1 cellular context compared by ENCODE assay signal in genomic region chr7:118219157-118219512, GRCh38.
TF ChIP-seq lines count a peak whose summit lies in the region.

No MANE protein-coding gene starts in this region.

TF ChIP-seq in K562, 482 proteins besides CTCF, POLR2A, EP300 and RAD21 (continued from another document):
- 0 out of 2 replicates have a peak, but pooled peaks have one; percentile 41 for TF ChIP-seq ZNF589 (CRISPR knock-in tag; IDR thresholded peaks at IDR 0.05; ENCODE audit: low read depth)
- no peak for TF ChIP-seq ZSCAN29 (IDR thresholded peaks at IDR 0.05)
- TF ChIP-seq, protein P1, sequence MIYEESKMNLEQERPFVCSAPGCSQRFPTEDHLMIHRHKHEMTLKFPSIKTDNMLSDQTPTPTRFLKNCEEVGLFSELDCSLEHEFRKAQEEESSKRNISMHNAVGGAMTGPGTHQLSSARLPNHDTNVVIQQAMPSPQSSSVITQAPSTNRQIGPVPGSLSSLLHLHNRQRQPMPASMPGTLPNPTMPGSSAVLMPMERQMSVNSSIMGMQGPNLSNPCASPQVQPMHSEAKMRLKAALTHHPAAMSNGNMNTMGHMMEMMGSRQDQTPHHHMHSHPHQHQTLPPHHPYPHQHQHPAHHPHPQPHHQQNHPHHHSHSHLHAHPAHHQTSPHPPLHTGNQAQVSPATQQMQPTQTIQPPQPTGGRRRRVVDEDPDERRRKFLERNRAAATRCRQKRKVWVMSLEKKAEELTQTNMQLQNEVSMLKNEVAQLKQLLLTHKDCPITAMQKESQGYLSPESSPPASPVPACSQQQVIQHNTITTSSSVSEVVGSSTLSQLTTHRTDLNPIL (CRISPR knock-in tag; IDR thresholded peaks at IDR 0.05), result 0 out of 2 replicates have a peak, but pooled peaks have one; percentile 7
- TF ChIP-seq, protein P2, sequence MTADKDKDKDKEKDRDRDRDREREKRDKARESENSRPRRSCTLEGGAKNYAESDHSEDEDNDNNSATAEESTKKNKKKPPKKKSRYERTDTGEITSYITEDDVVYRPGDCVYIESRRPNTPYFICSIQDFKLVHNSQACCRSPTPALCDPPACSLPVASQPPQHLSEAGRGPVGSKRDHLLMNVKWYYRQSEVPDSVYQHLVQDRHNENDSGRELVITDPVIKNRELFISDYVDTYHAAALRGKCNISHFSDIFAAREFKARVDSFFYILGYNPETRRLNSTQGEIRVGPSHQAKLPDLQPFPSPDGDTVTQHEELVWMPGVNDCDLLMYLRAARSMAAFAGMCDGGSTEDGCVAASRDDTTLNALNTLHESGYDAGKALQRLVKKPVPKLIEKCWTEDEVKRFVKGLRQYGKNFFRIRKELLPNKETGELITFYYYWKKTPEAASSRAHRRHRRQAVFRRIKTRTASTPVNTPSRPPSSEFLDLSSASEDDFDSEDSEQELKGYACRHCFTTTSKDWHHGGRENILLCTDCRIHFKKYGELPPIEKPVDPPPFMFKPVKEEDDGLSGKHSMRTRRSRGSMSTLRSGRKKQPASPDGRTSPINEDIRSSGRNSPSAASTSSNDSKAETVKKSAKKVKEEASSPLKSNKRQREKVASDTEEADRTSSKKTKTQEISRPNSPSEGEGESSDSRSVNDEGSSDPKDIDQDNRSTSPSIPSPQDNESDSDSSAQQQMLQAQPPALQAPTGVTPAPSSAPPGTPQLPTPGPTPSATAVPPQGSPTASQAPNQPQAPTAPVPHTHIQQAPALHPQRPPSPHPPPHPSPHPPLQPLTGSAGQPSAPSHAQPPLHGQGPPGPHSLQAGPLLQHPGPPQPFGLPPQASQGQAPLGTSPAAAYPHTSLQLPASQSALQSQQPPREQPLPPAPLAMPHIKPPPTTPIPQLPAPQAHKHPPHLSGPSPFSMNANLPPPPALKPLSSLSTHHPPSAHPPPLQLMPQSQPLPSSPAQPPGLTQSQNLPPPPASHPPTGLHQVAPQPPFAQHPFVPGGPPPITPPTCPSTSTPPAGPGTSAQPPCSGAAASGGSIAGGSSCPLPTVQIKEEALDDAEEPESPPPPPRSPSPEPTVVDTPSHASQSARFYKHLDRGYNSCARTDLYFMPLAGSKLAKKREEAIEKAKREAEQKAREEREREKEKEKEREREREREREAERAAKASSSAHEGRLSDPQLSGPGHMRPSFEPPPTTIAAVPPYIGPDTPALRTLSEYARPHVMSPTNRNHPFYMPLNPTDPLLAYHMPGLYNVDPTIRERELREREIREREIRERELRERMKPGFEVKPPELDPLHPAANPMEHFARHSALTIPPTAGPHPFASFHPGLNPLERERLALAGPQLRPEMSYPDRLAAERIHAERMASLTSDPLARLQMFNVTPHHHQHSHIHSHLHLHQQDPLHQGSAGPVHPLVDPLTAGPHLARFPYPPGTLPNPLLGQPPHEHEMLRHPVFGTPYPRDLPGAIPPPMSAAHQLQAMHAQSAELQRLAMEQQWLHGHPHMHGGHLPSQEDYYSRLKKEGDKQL (CRISPR knock-in tag; IDR thresholded peaks at IDR 0.05; ENCODE audit: borderline replicate concordance), result no peak
- 0 out of 2 replicates have a peak, but pooled peaks have one; percentile 38 for TF ChIP-seq REST (CRISPR knock-in tag; IDR thresholded peaks at IDR 0.05; ENCODE audit: low read depth)
- TF ChIP-seq ZNF583 (CRISPR knock-in tag; IDR thresholded peaks at IDR 0.05), result no peak
- no peak for TF ChIP-seq DNMT1 (IDR thresholded peaks at IDR 0.05)
- TF ChIP-seq ETS2 (tag; IDR thresholded peaks at IDR 0.05; ENCODE audit: borderline replicate concordance, poor library complexity, severe bottlenecking), result no peak
- TF ChIP-seq TCF7 (IDR thresholded peaks at IDR 0.05; ENCODE audit: borderline replicate concordance), result no peak
- TF ChIP-seq, protein P3, sequence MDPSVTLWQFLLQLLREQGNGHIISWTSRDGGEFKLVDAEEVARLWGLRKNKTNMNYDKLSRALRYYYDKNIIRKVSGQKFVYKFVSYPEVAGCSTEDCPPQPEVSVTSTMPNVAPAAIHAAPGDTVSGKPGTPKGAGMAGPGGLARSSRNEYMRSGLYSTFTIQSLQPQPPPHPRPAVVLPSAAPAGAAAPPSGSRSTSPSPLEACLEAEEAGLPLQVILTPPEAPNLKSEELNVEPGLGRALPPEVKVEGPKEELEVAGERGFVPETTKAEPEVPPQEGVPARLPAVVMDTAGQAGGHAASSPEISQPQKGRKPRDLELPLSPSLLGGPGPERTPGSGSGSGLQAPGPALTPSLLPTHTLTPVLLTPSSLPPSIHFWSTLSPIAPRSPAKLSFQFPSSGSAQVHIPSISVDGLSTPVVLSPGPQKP (CRISPR knock-in tag; IDR thresholded peaks at IDR 0.05), result no peak
- TF ChIP-seq ZNF395 (CRISPR knock-in tag; IDR thresholded peaks at IDR 0.05), result no peak
- TF ChIP-seq, protein P4, sequence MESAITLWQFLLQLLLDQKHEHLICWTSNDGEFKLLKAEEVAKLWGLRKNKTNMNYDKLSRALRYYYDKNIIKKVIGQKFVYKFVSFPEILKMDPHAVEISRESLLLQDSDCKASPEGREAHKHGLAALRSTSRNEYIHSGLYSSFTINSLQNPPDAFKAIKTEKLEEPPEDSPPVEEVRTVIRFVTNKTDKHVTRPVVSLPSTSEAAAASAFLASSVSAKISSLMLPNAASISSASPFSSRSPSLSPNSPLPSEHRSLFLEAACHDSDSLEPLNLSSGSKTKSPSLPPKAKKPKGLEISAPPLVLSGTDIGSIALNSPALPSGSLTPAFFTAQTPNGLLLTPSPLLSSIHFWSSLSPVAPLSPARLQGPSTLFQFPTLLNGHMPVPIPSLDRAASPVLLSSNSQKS (CRISPR knock-in tag; IDR thresholded peaks at IDR 0.05), result 0 out of 2 replicates have a peak, but pooled peaks have one; percentile 12
